Comparison of ENCODE assay signal across 12 cellular contexts in genomic region chr20:50728981-50729874, GRCh38. TPM values are rescaled to one million over a fixed set of nuclear protein-coding genes. Genes with fewer than 3 reads are reported as not detected.
DNase-seq lines count a peak whose midpoint lies in the region; ATAC-seq lines count a peak whose summit lies in the region.
"Had no signal": no experiment of that assay in that cellular context is flagged by ENCODE, and none has a peak within 500 bp of the region (broad histone marks: within the 10 kb centered on the region; RNA-seq: fewer than 3 reads in every experiment).

No MANE protein-coding gene starts in this region.

- H3K4me3 ChIP-seq in HUES64 (ENCODE audit: low read length) = 0 out of 2 replicates have a peak overlapping the region, but pooled peaks have one; percentile 94
- H3K4me3 ChIP-seq in muscle layer of duodenum (ENCODE audit: low read depth in 1 of 2, low read length in 2 of 2) = no peak overlapping the region

- 90% methylated on average over 10 of the region's 11 CpGs for WGBS in HUES64

- H3K27ac ChIP-seq in HUES64 (ENCODE audit: low read depth, low read length) (no peak overlapping the region; the same call in 1 of the 2 replicates), muscle layer of duodenum (ENCODE audit: low read length) (peak overlapping the region; percentile 71)

- intact Hi-C loops in Right ventricle myocardium inferior (cut with DNase I) = no loop called here

- H3K27me3 ChIP-seq in HUES64 (ENCODE audit: insufficient read depth, low read length) (no peaks in the 10 kb centered on the region), muscle layer of duodenum (ENCODE audit: low read depth, low read length) (no peaks in the 10 kb centered on the region)
- H3K27me3 ChIP-seq: BLaER1 treated with 17β-estradiol and CSF1 and Interleukin-3, amounts not matched to agents 10 nM and 100 nM had no signal

- H3K9me3 ChIP-seq in HUES64 (ENCODE audit: insufficient read depth, low read depth, low read length) (no peaks in the 10 kb centered on the region), muscle layer of duodenum (ENCODE audit: control insufficient read depth in 1 of 2, low read length in 2 of 2) (no peaks in the 10 kb centered on the region)
- H3K9me3 ChIP-seq: BLaER1 treated with 17β-estradiol and CSF1 and Interleukin-3, amounts not matched to agents 10 nM and 100 nM; thoracic aorta had no signal

- H3K36me3 ChIP-seq in HUES64 (ENCODE audit: insufficient read depth, low read length) = no peaks in the 10 kb centered on the region
- no peaks in the 10 kb centered on the region for H3K36me3 ChIP-seq in muscle layer of duodenum (ENCODE audit: control insufficient read depth in 1 of 2, insufficient read depth in 2 of 2, low read length in 2 of 2)
- H3K36me3 ChIP-seq: thoracic aorta had no signal

- H3K9ac ChIP-seq in HUES64 (ENCODE audit: low read depth, low read length) = no peak overlapping the region

- no peak for ATAC-seq in HG03045 (IDR thresholded peaks at IDR 0.05; ENCODE audit: unreplicated experiment)
- ATAC-seq in Right ventricle myocardium inferior = no peak

- H3K4me1 ChIP-seq in HUES64 (ENCODE audit: insufficient read depth, low read length) = peaks cover 38% of the 10 kb centered on the region
- H3K4me1 ChIP-seq in muscle layer of duodenum (ENCODE audit: control insufficient read depth in 1 of 2, insufficient read depth in 2 of 2, low read length in 2 of 2) = peaks cover 8 to 16% of the 10 kb centered on the region in 2 donors

- peak; percentile 37 for DNase-seq in 8988T
- peak; percentile 38 for DNase-seq in ecto neural progenitor cell (ENCODE audit: low spot score)
- DNase-seq in T-helper 9 cell = no peak
- DNase-seq in Right ventricle myocardium inferior (ENCODE audit: missing footprints) = no peak
- DNase-seq in COLO829 (ENCODE audit: low spot score) = no peak
- DNase-seq: NCI-H1048 had no signal

RNA-seq across cellular contexts. Expression of gene PARD6B, which starts 2.2 kb away (rescaled TPM):
- polyA plus RNA-seq in HUES64 (2013, experiment 1 of 2) = 6.1 TPM
- 6.4 TPM for polyA plus RNA-seq in HUES64 (2013, experiment 2 of 2)
- total RNA-seq in Right ventricle myocardium inferior = 5.6 TPM

RNA-seq across cellular contexts. Expression of gene RIPOR3, which starts 37.9 kb away (rescaled TPM):
- 0.85 TPM for polyA plus RNA-seq in HUES64 (2013, experiment 1 of 2)
- polyA plus RNA-seq in HUES64 (2013, experiment 2 of 2) = 0.89 TPM
- 8.3 TPM for total RNA-seq in Right ventricle myocardium inferior
- total RNA-seq: T-helper 1 cell treated with Interleukin-12 subunit alpha and Interleukin-12 subunit beta and Interleukin-4 antibody, amounts not matched to agents 30 ng/mL and 1 ng/mL, for 36 hours had no signal

Comparison
In these comparisons a context has a peak if more than half of its experiments do, and no peak if none do; other contexts are left out.
1. DNase-seq: peak in 8988T (single experiment) and ecto neural progenitor cell (single experiment); none in T-helper 9 cell (single experiment), Right ventricle myocardium inferior (single experiment) and COLO829 (single experiment).